8 cellular contexts compared by ENCODE assay signal in the genomic region with DNA sequence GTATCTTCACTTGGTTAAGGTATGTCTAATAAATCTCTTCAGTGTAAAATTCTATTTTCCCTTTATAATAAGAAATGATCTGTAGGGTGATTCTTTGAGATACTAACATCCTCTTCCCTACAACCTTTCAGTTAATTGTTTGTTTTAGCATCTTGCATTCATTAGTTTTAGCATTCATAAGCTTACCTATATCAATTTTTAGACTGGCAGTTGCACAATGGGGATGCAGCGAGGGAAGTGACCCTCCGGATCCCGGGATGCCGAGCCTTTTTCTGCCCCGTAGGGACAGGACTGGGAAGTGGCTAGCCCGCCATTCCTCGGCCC. TPM values are rescaled to one million over a fixed set of nuclear protein-coding genes. Genes with fewer than 3 reads are reported as not detected.
A peak's percentile ranks its signal among the peaks of the same experiment; 100 is the strongest.
DNase-seq lines count a peak whose midpoint lies in the region; ATAC-seq and TF ChIP-seq lines count a peak whose summit lies in the region.

No MANE protein-coding gene starts in this region.

- H2BK120ac ChIP-seq in neuronal stem cell (ENCODE audit: low read depth, low read length), result peak overlapping the region; percentile 72

- H3K9ac ChIP-seq in PC-3 (ENCODE audit: low read length) (peak overlapping the region; percentile 87), neuronal stem cell (ENCODE audit: low read depth, low read length, poor library complexity) (peak overlapping the region; percentile 88)

- no peak overlapping the region for H4K8ac ChIP-seq in neuronal stem cell (ENCODE audit: low read depth, low read length)

- peaks cover 34% of the 10 kb centered on the region for H3K4me1 ChIP-seq in CD4-positive, CD25-positive, alpha-beta regulatory T cell (ENCODE audit: control insufficient read depth, insufficient read depth, low read length, poor library complexity, severe bottlenecking)
- H3K4me1 ChIP-seq in PC-3 (ENCODE audit: insufficient read depth, low read length) (peaks cover 19% of the 10 kb centered on the region), neuronal stem cell (ENCODE audit: control insufficient read depth in 2 of 2, insufficient read depth in 1 of 2, low read depth in 1 of 2, low read length in 2 of 2) (peaks cover 0 to 7% of the 10 kb centered on the region in 2 donors)

- H3K18ac ChIP-seq in neuronal stem cell (ENCODE audit: low read length), result peak overlapping the region; percentile 97

- peak overlapping the region; percentile 60 to 99 (median 97) for H3K27ac Mint-ChIP-seq in CD4-positive, CD25-positive, alpha-beta regulatory T cell
- H3K27ac Mint-ChIP-seq in endothelial cell (ENCODE audit: unreplicated experiment), result peak overlapping the region; percentile 98

- peaks cover 45% of the 10 kb centered on the region for H3K79me2 ChIP-seq in PC-3 (ENCODE audit: low read length)

- TF ChIP-seq CTCF in PC-3 (conservative IDR thresholded peaks at IDR 0.05; ENCODE audit: low read depth, low read length), result no peak
- no peak for TF ChIP-seq CTCF in endothelial cell (IDR thresholded peaks at IDR 0.05; ENCODE audit: unreplicated experiment)

- H3K27ac ChIP-seq in CD4-positive, CD25-positive, alpha-beta regulatory T cell (ENCODE audit: insufficient read depth, low read length, poor library complexity, severe bottlenecking), result peak overlapping the region; percentile 93
- H3K27ac ChIP-seq in PC-3 (ENCODE audit: low read length) (peak overlapping the region; percentile 34), neuronal stem cell (replicated peaks; ENCODE audit: low read length) (peak overlapping the region; percentile 86)

- H4K91ac ChIP-seq in neuronal stem cell (ENCODE audit: low read depth, low read length, poor library complexity), result no peak overlapping the region

- POLR2A ChIA-PET in PC-3 (lab: Charles Lee; ENCODE audit: unreplicated experiment), result no interaction called here

- no peaks in the 10 kb centered on the region for H3F3A ChIP-seq in PC-3 (ENCODE audit: low read length, unreplicated experiment)

- ATAC-seq in CD4-positive, CD25-positive, alpha-beta regulatory T cell (ENCODE audit: low read depth in 2 of 2), result no peak
- peak; percentile 45 for ATAC-seq in PC-3
- ATAC-seq in HG02840 (IDR thresholded peaks at IDR 0.05; ENCODE audit: low FRiP score, unreplicated experiment), result no peak
- no peak for ATAC-seq in GM21825 (IDR thresholded peaks at IDR 0.05; ENCODE audit: unreplicated experiment)
- ATAC-seq in HG03442 (IDR thresholded peaks at IDR 0.05; ENCODE audit: unreplicated experiment), result no peak

- no peak for DNase-seq in CD4-positive, CD25-positive, alpha-beta regulatory T cell
- DNase-seq in PC-3 (no peak), endothelial cell (ENCODE audit: low spot score) (no peak), neuronal stem cell (ENCODE audit: low spot score) (no peak), LoVo (ENCODE audit: low spot score) (no peak)

- peaks cover 1% of the 10 kb centered on the region for H3K79me1 ChIP-seq in neuronal stem cell (ENCODE audit: low read depth, low read length)

- peak overlapping the region; percentile 89 for H2AFZ ChIP-seq in PC-3 (ENCODE audit: low read length)
- peak overlapping the region; percentile 90 for H2AFZ ChIP-seq in neuronal stem cell (ENCODE audit: low read length)

- H3K4me1 Mint-ChIP-seq in CD4-positive, CD25-positive, alpha-beta regulatory T cell, result peaks cover 18 to 53% (median 33%) of the 10 kb centered on the region in 4 donors
- H3K4me1 Mint-ChIP-seq in endothelial cell (ENCODE audit: unreplicated experiment), result peaks cover 9% of the 10 kb centered on the region

- no peaks in the 10 kb centered on the region for H3K36me3 Mint-ChIP-seq in CD4-positive, CD25-positive, alpha-beta regulatory T cell
- H3K36me3 Mint-ChIP-seq in endothelial cell (ENCODE audit: low read depth, unreplicated experiment), result no peaks in the 10 kb centered on the region

- H3K23ac ChIP-seq in neuronal stem cell (ENCODE audit: low read depth, low read length, poor library complexity), result peak overlapping the region; percentile 43

- no peaks in the 10 kb centered on the region for H4K20me1 ChIP-seq in PC-3 (ENCODE audit: low read length)

- no peaks in the 10 kb centered on the region for H3K9me2 ChIP-seq in PC-3 (replicated peaks; ENCODE audit: low read length)

- no peaks in the 10 kb centered on the region for H3K27me3 ChIP-seq in CD4-positive, CD25-positive, alpha-beta regulatory T cell (ENCODE audit: control insufficient read depth, insufficient read depth, low read length)
- H3K27me3 ChIP-seq in PC-3 (ENCODE audit: low read length) (no peaks in the 10 kb centered on the region), neuronal stem cell (ENCODE audit: control insufficient read depth in 3 of 3, insufficient read depth in 3 of 3, low read depth in 1 of 3, low read length in 3 of 3) (no peaks in the 10 kb centered on the region)

- H3K4me2 ChIP-seq in PC-3 (ENCODE audit: low read length), result peak overlapping the region; percentile 90
- peak overlapping the region; percentile 66 for H3K4me2 ChIP-seq in neuronal stem cell (ENCODE audit: insufficient read depth, low read length, poor library complexity, severe bottlenecking)

- no peaks in the 10 kb centered on the region for H3K9me3 Mint-ChIP-seq in CD4-positive, CD25-positive, alpha-beta regulatory T cell
- H3K9me3 Mint-ChIP-seq in endothelial cell (ENCODE audit: unreplicated experiment), result no peaks in the 10 kb centered on the region

- CTCF ChIA-PET in PC-3 (lab: Charles Lee), result interaction anchor here (0.5 to 0.6 kb wide), 3 partner anchors 262 to 1886 kb away, joined by 3 to 4 read pairs (median 4); no protein-coding TSS in a partner anchor

- peak overlapping the region; percentile 66 for H2BK5ac ChIP-seq in neuronal stem cell (ENCODE audit: low read length)

- no peaks in the 10 kb centered on the region for H3K36me3 ChIP-seq in CD4-positive, CD25-positive, alpha-beta regulatory T cell (ENCODE audit: control insufficient read depth, insufficient read depth, low read length)
- no peaks in the 10 kb centered on the region for H3K36me3 ChIP-seq in PC-3 (ENCODE audit: low read depth, low read length)
- H3K36me3 ChIP-seq in neuronal stem cell (replicated peaks in 1 of 2; ENCODE audit: control insufficient read depth in 2 of 2, insufficient read depth in 2 of 2, low read length in 2 of 2), result peaks cover 0 to 9% of the 10 kb centered on the region in 2 donors

- no CpG with 5 or more reads among the region's 7 CpGs for WGBS in neuronal stem cell (ENCODE audit: extremely low coverage in 2 of 2, insufficient read length in 2 of 2, insufficient replicate concordance in 1 of 2), 2 donors

- H3K27me3 Mint-ChIP-seq in CD4-positive, CD25-positive, alpha-beta regulatory T cell, result no peaks in the 10 kb centered on the region
- no peaks in the 10 kb centered on the region for H3K27me3 Mint-ChIP-seq in endothelial cell (ENCODE audit: unreplicated experiment)

- no peaks in the 10 kb centered on the region for H3K9me3 ChIP-seq in CD4-positive, CD25-positive, alpha-beta regulatory T cell (ENCODE audit: control insufficient read depth in 2 of 2, low read length in 2 of 2)
- H3K9me3 ChIP-seq in PC-3 (ENCODE audit: low read length), result no peaks in the 10 kb centered on the region
- H3K9me3 ChIP-seq in neuronal stem cell (replicated peaks in 1 of 2; ENCODE audit: control insufficient read depth in 2 of 2, insufficient read depth in 1 of 2, low read depth in 1 of 2, low read length in 2 of 2), result no peaks in the 10 kb centered on the region

- no peak overlapping the region for H3K14ac ChIP-seq in neuronal stem cell (ENCODE audit: low read length)

- peak overlapping the region; percentile 93 to 98 (median 96) for H3K4me3 Mint-ChIP-seq in CD4-positive, CD25-positive, alpha-beta regulatory T cell
- H3K4me3 Mint-ChIP-seq in endothelial cell (ENCODE audit: unreplicated experiment), result peak overlapping the region; percentile 100

- BruUV-seq in PC-3 (replicated peaks; lab: Mats Ljungman, UMichigan), result TSS peak; percentile 89

- peak overlapping the region; percentile 94 for H3K4me3 ChIP-seq in CD4-positive, CD25-positive, alpha-beta regulatory T cell (ENCODE audit: low read depth, low read length)
- H3K4me3 ChIP-seq in PC-3 (ENCODE audit: low read length), result peak overlapping the region; percentile 82
- peak overlapping the region; percentile 57 to 86 for H3K4me3 ChIP-seq in neuronal stem cell (ENCODE audit: low read length in 2 of 2)

- no peak overlapping the region for H2BK12ac ChIP-seq in neuronal stem cell (ENCODE audit: low read length)

- intact Hi-C loops in PC-3 (cut with micrococcal nuclease), result loop anchor here (1.0 to 5.0 kb wide), 3 partner anchors 56 to 274 kb away; partner anchors contain the start of gene PANK1

- no peak overlapping the region for H3K4ac ChIP-seq in neuronal stem cell (ENCODE audit: low read length)

- H2AK5ac ChIP-seq in neuronal stem cell (ENCODE audit: low read depth, low read length), result no peak overlapping the region

- peak overlapping the region; percentile 67 for H2BK15ac ChIP-seq in neuronal stem cell (ENCODE audit: low read length)

RNA-seq across cellular contexts. Expression of gene KIF20B, which starts 0.5 kb away (rescaled TPM):
- 42.8 TPM for total RNA-seq in CD4-positive, CD25-positive, alpha-beta regulatory T cell
- polyA plus RNA-seq in CD4-positive, CD25-positive, alpha-beta regulatory T cell, result 10 to 100 TPM; 12.0 to 18.9 (median 18.0) TPM
- total RNA-seq in PC-3 (2014; rRNA removed), result 10.8 and 12.6 TPM in 2 replicates
- 12.9 TPM for total RNA-seq in endothelial cell (ENCODE audit: unreplicated experiment)
- polyA plus RNA-seq in neuronal stem cell (2013, experiment 1 of 2), result 30.2 TPM
- 32.3 TPM for polyA plus RNA-seq in neuronal stem cell (2013, experiment 2 of 2)

RNA-seq across cellular contexts. Expression of gene PANK1, which starts 55.8 kb away (rescaled TPM):
- 0.49 TPM for total RNA-seq in CD4-positive, CD25-positive, alpha-beta regulatory T cell
- under 1 TPM in 2 of 4 donors, not detected in 2; 0.17 to 0.41 TPM for polyA plus RNA-seq in CD4-positive, CD25-positive, alpha-beta regulatory T cell
- total RNA-seq in PC-3 (2014; rRNA removed) (2.0 and 3.9 TPM in 2 replicates), endothelial cell (ENCODE audit: unreplicated experiment) (16.2 TPM)
- 35.2 TPM for polyA plus RNA-seq in neuronal stem cell (2013, experiment 1 of 2)
- polyA plus RNA-seq in neuronal stem cell (2013, experiment 2 of 2), result 37.7 TPM

Comparison
In these comparisons a context has a peak if more than half of its experiments do, and no peak if none do; other contexts are left out.
1. H3K27ac ChIP-seq: peak in every context shown above with its lines; median percentile 93 in CD4-positive, CD25-positive, alpha-beta regulatory T cell; 86 in neuronal stem cell; 34 in PC-3.